In genomic region chr20:44733341-44734069, GRCh38 we compare ENCODE assay signal across 1 cellular context.
TF ChIP-seq lines count a peak whose summit lies in the region.

No MANE protein-coding gene starts in this region.

TF ChIP-seq in HepG2, 621 proteins besides CTCF, POLR2A, EP300 and RAD21 (continued from another document and continues in another):
- no peak for TF ChIP-seq FOXO4 (CRISPR knock-in tag; conservative IDR thresholded peaks at IDR 0.05)
- TF ChIP-seq SUZ12 (IDR thresholded peaks at IDR 0.05; ENCODE audit: low read depth, low read length): no peak
- TF ChIP-seq, protein P1, sequence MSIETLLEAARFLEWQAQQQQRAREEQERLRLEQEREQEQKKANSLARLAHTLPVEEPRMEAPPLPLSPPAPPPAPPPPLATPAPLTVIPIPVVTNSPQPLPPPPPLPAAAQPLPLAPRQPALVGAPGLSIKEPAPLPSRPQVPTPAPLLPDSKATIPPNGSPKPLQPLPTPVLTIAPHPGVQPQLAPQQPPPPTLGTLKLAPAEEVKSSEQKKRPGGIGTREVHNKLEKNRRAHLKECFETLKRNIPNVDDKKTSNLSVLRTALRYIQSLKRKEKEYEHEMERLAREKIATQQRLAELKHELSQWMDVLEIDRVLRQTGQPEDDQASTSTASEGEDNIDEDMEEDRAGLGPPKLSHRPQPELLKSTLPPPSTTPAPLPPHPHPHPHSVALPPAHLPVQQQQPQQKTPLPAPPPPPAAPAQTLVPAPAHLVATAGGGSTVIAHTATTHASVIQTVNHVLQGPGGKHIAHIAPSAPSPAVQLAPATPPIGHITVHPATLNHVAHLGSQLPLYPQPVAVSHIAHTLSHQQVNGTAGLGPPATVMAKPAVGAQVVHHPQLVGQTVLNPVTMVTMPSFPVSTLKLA (IDR thresholded peaks at IDR 0.05): no peak
- TF ChIP-seq ZNF10 (CRISPR knock-in tag; IDR thresholded peaks at IDR 0.05; ENCODE audit: borderline replicate concordance, low read depth): no peak
- no peak for TF ChIP-seq MED8 (CRISPR knock-in tag; IDR thresholded peaks at IDR 0.05; ENCODE audit: insufficient replicate concordance)
- TF ChIP-seq ELF3 (CRISPR knock-in tag; IDR thresholded peaks at IDR 0.05): 0 out of 2 replicates have a peak, but pooled peaks have one; percentile 54
- TF ChIP-seq, protein P2, sequence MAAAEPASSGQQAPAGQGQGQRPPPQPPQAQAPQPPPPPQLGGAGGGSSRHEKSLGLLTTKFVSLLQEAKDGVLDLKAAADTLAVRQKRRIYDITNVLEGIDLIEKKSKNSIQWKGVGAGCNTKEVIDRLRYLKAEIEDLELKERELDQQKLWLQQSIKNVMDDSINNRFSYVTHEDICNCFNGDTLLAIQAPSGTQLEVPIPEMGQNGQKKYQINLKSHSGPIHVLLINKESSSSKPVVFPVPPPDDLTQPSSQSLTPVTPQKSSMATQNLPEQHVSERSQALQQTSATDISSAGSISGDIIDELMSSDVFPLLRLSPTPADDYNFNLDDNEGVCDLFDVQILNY (CRISPR knock-in tag; conservative IDR thresholded peaks at IDR 0.05): no peak
- no peak for TF ChIP-seq SIX1 (CRISPR knock-in tag; IDR thresholded peaks at IDR 0.05; ENCODE audit: borderline replicate concordance)
- no peak for TF ChIP-seq ZNF224 (CRISPR knock-in tag; IDR thresholded peaks at IDR 0.05)
- no peak for TF ChIP-seq ZNF580 (CRISPR knock-in tag; IDR thresholded peaks at IDR 0.05; ENCODE audit: borderline replicate concordance, low read depth)
- no peak; the same call in 1 of the 2 replicates for TF ChIP-seq NFKB2 (CRISPR knock-in tag; IDR thresholded peaks at IDR 0.05; ENCODE audit: borderline replicate concordance)
- TF ChIP-seq TEAD2 (CRISPR knock-in tag; IDR thresholded peaks at IDR 0.05): no peak
- TF ChIP-seq SIX4 (CRISPR knock-in tag; IDR thresholded peaks at IDR 0.05): no peak
- TF ChIP-seq, protein P3, sequence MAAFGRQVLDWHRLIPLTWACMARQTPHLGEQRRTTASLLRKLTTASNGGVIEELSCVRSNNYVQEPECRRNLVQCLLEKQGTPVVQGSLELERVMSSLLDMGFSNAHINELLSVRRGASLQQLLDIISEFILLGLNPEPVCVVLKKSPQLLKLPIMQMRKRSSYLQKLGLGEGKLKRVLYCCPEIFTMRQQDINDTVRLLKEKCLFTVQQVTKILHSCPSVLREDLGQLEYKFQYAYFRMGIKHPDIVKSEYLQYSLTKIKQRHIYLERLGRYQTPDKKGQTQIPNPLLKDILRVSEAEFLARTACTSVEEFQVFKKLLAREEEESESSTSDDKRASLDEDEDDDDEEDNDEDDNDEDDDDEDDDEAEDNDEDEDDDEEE (CRISPR knock-in tag; IDR thresholded peaks at IDR 0.05): no peak
- TF ChIP-seq KDM2A (CRISPR knock-in tag; IDR thresholded peaks at IDR 0.05; ENCODE audit: borderline replicate concordance, low read depth): peak; percentile 70; the same call in 1 of the 2 replicates
- no peak for TF ChIP-seq LCORL (IDR thresholded peaks at IDR 0.05)
- TF ChIP-seq LCORL (CRISPR knock-in tag; IDR thresholded peaks at IDR 0.05): no peak
- TF ChIP-seq TARDBP (CRISPR knock-in tag; IDR thresholded peaks at IDR 0.05): 0 out of 2 replicates have a peak, but pooled peaks have one; percentile 34
- TF ChIP-seq EHMT2 (IDR thresholded peaks at IDR 0.05; ENCODE audit: borderline replicate concordance, low read depth, low read length): no peak
- TF ChIP-seq, protein P4, sequence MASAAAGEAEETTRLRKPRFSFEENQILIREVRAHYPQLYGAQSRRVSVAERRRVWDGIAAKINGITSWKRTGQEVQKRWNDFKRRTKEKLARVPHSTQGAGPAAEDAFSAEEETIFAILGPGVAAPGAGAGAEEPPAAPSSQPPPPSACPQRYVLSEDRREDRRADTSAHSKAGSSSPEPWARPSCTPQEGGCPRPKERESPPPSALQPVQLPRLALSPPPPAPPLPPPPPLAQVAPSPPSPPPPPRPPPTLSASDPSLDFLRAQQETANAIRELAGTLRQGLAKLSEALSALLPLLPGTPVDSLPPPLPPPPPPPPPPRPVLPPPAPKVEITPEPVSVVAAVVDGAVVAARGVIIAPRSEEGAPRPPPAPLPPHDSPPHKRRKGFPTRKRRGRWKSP (CRISPR knock-in tag; IDR thresholded peaks at IDR 0.05): no peak
- no peak for TF ChIP-seq ZNF570 (CRISPR knock-in tag; IDR thresholded peaks at IDR 0.05; ENCODE audit: borderline replicate concordance)
- no peak for TF ChIP-seq ZNF432 (CRISPR knock-in tag; IDR thresholded peaks at IDR 0.05; ENCODE audit: borderline replicate concordance)
- TF ChIP-seq ZNF263 (CRISPR knock-in tag; IDR thresholded peaks at IDR 0.05): peak; percentile 49; the same call in 1 of the 2 replicates
- TF ChIP-seq EZH2 (conservative IDR thresholded peaks at IDR 0.05; ENCODE audit: low read depth, low read length): no peak
- no peak for TF ChIP-seq TGIF2 (CRISPR knock-in tag; IDR thresholded peaks at IDR 0.05)
- no peak for TF ChIP-seq TBP (CRISPR knock-in tag; IDR thresholded peaks at IDR 0.05)
- no peak for TF ChIP-seq DNMT3B (CRISPR knock-in tag; conservative IDR thresholded peaks at IDR 0.05)
- no peak for TF ChIP-seq ZNF710 (CRISPR knock-in tag; IDR thresholded peaks at IDR 0.05; ENCODE audit: borderline replicate concordance)
- no peak for TF ChIP-seq ZNF550 (CRISPR knock-in tag; IDR thresholded peaks at IDR 0.05; ENCODE audit: borderline replicate concordance)
- TF ChIP-seq PHF8 (CRISPR knock-in tag; IDR thresholded peaks at IDR 0.05): no peak
- TF ChIP-seq ZNF777 (CRISPR knock-in tag; IDR thresholded peaks at IDR 0.05): no peak
- TF ChIP-seq MED13 (CRISPR knock-in tag; IDR thresholded peaks at IDR 0.05): no peak
- no peak for TF ChIP-seq PTBP1 (IDR thresholded peaks at IDR 0.05; ENCODE audit: low read depth, low read length, poor library complexity, severe bottlenecking)
- TF ChIP-seq, protein P5, sequence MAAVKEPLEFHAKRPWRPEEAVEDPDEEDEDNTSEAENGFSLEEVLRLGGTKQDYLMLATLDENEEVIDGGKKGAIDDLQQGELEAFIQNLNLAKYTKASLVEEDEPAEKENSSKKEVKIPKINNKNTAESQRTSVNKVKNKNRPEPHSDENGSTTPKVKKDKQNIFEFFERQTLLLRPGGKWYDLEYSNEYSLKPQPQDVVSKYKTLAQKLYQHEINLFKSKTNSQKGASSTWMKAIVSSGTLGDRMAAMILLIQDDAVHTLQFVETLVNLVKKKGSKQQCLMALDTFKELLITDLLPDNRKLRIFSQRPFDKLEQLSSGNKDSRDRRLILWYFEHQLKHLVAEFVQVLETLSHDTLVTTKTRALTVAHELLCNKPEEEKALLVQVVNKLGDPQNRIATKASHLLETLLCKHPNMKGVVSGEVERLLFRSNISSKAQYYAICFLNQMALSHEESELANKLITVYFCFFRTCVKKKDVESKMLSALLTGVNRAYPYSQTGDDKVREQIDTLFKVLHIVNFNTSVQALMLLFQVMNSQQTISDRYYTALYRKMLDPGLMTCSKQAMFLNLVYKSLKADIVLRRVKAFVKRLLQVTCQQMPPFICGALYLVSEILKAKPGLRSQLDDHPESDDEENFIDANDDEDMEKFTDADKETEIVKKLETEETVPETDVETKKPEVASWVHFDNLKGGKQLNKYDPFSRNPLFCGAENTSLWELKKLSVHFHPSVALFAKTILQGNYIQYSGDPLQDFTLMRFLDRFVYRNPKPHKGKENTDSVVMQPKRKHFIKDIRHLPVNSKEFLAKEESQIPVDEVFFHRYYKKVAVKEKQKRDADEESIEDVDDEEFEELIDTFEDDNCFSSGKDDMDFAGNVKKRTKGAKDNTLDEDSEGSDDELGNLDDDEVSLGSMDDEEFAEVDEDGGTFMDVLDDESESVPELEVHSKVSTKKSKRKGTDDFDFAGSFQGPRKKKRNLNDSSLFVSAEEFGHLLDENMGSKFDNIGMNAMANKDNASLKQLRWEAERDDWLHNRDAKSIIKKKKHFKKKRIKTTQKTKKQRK (IDR thresholded peaks at IDR 0.05; ENCODE audit: low read length): no peak
- peak; percentile 99 for TF ChIP-seq SMC3 (IDR thresholded peaks at IDR 0.05; ENCODE audit: low read length)
- TF ChIP-seq ZSCAN9 (CRISPR knock-in tag; IDR thresholded peaks at IDR 0.05; ENCODE audit: borderline replicate concordance): no peak; the same call in 1 of the 2 replicates
- TF ChIP-seq REXO4 (CRISPR knock-in tag; IDR thresholded peaks at IDR 0.05; ENCODE audit: borderline replicate concordance): no peak
- no peak for TF ChIP-seq MAF1 (CRISPR knock-in tag; IDR thresholded peaks at IDR 0.05; ENCODE audit: borderline replicate concordance)
- TF ChIP-seq, protein P6, sequence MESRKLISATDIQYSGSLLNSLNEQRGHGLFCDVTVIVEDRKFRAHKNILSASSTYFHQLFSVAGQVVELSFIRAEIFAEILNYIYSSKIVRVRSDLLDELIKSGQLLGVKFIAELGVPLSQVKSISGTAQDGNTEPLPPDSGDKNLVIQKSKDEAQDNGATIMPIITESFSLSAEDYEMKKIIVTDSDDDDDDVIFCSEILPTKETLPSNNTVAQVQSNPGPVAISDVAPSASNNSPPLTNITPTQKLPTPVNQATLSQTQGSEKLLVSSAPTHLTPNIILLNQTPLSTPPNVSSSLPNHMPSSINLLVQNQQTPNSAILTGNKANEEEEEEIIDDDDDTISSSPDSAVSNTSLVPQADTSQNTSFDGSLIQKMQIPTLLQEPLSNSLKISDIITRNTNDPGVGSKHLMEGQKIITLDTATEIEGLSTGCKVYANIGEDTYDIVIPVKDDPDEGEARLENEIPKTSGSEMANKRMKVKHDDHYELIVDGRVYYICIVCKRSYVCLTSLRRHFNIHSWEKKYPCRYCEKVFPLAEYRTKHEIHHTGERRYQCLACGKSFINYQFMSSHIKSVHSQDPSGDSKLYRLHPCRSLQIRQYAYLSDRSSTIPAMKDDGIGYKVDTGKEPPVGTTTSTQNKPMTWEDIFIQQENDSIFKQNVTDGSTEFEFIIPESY (CRISPR knock-in tag; IDR thresholded peaks at IDR 0.05): no peak
- peak; percentile 73 for TF ChIP-seq THAP11 (CRISPR knock-in tag; IDR thresholded peaks at IDR 0.05)
- TF ChIP-seq RXRB (CRISPR knock-in tag; IDR thresholded peaks at IDR 0.05; ENCODE audit: borderline replicate concordance): no peak
- TF ChIP-seq ZNF850 (CRISPR knock-in tag; conservative IDR thresholded peaks at IDR 0.05): no peak
- no peak for TF ChIP-seq MEIS2 (CRISPR knock-in tag; IDR thresholded peaks at IDR 0.05)
- peak; percentile 32; the same call in 1 of the 2 replicates for TF ChIP-seq MIER2 (CRISPR knock-in tag; IDR thresholded peaks at IDR 0.05)
- peak; percentile 24; the same call in 1 of the 2 replicates for TF ChIP-seq BHLHE40 (IDR thresholded peaks at IDR 0.05; ENCODE audit: low read length)
- TF ChIP-seq ZNF530 (CRISPR knock-in tag; IDR thresholded peaks at IDR 0.05; ENCODE audit: low read depth): no peak
- no peak for TF ChIP-seq ZNF24 (IDR thresholded peaks at IDR 0.05)
- TF ChIP-seq, protein P7, sequence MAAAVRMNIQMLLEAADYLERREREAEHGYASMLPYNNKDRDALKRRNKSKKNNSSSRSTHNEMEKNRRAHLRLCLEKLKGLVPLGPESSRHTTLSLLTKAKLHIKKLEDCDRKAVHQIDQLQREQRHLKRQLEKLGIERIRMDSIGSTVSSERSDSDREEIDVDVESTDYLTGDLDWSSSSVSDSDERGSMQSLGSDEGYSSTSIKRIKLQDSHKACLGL (CRISPR knock-in tag; IDR thresholded peaks at IDR 0.05): no peak
- TF ChIP-seq JARID2 (CRISPR knock-in tag; IDR thresholded peaks at IDR 0.05; ENCODE audit: insufficient replicate concordance): no peak
- no peak for TF ChIP-seq ZNF562 (CRISPR knock-in tag; IDR thresholded peaks at IDR 0.05; ENCODE audit: borderline replicate concordance)
- TF ChIP-seq CSRNP2 (CRISPR knock-in tag; conservative IDR thresholded peaks at IDR 0.05; ENCODE audit: low read depth): no peak
